10 cellular contexts compared by ENCODE assay signal in the genomic region with DNA sequence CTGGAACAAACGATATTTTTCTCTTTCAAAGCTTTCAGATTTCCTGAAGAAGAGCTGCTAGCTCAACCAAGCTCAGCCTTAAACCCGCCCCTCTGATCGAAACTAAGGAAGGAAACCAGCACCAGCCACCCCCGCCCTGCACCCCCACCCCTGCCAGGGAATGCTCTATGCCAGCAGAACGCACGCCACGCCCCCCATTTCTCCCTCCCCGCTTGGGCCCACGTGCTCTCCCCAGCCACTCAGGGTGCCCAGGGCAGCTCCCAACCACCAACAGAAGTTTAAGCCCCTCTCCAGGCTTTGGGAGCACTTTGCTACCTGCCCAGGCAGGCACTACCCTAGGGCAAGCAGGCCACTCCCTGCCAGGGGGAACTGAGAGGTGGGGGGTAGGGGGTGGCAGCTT.
DNase-seq lines count a peak whose midpoint lies in the region; ATAC-seq lines count a peak whose summit lies in the region.
"Had no signal": no experiment of that assay in that cellular context is flagged by ENCODE, and none has a peak within 500 bp of the region (broad histone marks: within the 10 kb centered on the region; RNA-seq: fewer than 3 reads in every experiment).

No MANE protein-coding gene starts in this region.

- ATAC-seq in HG03196 (IDR thresholded peaks at IDR 0.05; ENCODE audit: unreplicated experiment) (no peak), GM19328 (IDR thresholded peaks at IDR 0.05; ENCODE audit: unreplicated experiment) (no peak)

- DNase-seq in NCI-H82 (lab: John Stamatoyannopoulos, UW), result peak; percentile 24
- no peak for DNase-seq in NCI-H82 treated with DMSO at 0.1 percent for 48 hours (lab: John Stamatoyannopoulos, UW; ENCODE audit: unreplicated experiment)
- peak; percentile 41 to 44 for DNase-seq in activated CD4-positive, alpha-beta T cell treated with anti-CD3 and anti-CD28 coated beads, Interleukin-2, amount 50 U/mL, for 4 hours
- peak; percentile 52 for DNase-seq in iPS-NIHi11 (ENCODE audit: low spot score)
- peak; percentile 8 for DNase-seq in stimulated activated naive CD4-positive, alpha-beta T cell treated with Interleukin-2 at 50 U/mL for 16 hours (lab: John Stamatoyannopoulos, UW)
- no peak for DNase-seq in HuH-7.5 (ENCODE audit: low spot score)
- DNase-seq: islet precursor cell, NCI-H2029 treated with DMSO at 0.1 percent for 48 hours had no signal

Comparison
In these comparisons a context has a peak if more than half of its experiments do, and no peak if none do; other contexts are left out.
1. DNase-seq: peak in NCI-H82 (single experiment), activated CD4-positive, alpha-beta T cell treated with anti-CD3 and anti-CD28 coated beads, Interleukin-2, amount 50 U/mL, for 4 hours (2 of 2), iPS-NIHi11 (single experiment) and stimulated activated naive CD4-positive, alpha-beta T cell treated with Interleukin-2 at 50 U/mL for 16 hours (single experiment); none in NCI-H82 treated with DMSO at 0.1 percent for 48 hours (single experiment) and HuH-7.5 (single experiment).